Comparison of ENCODE assay signal across 1 cellular context in the genomic region with DNA sequence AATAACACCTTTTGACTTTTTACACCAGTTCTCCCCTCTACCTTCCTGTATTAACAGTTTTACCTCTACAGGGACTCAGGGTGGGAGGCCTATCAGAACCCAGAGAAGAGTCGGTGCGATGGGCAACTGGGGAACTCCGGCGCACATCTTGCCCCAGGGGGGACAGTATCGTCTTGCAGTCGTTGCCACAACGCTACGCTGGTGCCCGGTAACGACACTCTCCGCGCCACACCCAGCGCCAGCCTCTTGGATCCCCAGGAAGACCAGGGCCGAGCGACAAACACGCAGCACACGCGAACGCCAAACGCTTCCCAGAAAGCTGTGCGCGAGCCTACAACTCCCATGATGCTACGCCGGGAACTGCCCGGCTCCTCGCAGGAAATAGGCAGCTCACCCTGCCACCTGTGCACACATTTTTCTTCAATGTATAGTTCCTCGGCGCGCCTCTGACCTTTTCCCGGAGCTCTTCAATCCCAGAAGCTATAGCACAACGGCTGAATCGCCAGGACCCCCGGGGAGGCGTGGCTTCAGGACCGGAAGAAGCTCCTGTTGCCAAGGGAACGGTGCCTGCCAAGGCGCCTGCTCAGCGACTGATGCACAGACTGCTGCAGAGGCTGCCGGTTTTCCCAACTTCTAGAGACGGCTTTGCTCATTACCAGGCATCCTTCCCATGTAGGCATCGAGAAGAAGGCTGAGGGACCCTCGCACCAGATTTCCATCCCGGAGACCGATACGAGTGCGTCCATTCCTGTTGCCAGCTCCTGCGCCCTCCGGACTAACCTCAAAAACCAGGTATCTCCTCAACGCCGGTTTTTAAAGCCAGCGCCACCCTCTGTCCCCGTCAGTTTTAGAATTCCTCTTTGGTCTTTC.
TF ChIP-seq lines count a peak whose summit lies in the region.

A gene with protein sequence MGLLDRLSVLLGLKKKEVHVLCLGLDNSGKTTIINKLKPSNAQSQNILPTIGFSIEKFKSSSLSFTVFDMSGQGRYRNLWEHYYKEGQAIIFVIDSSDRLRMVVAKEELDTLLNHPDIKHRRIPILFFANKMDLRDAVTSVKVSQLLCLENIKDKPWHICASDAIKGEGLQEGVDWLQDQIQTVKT (plus strand): TSS at position 573 of the 870 bp plus-strand sequence. CDS start 3,350 bp downstream, outside the sequence.

TF ChIP-seq in HCT116, 20 proteins besides CTCF, POLR2A, EP300 and RAD21:
- TF ChIP-seq ZFX (IDR thresholded peaks at IDR 0.05) (peak; percentile 59), ELF1 (IDR thresholded peaks at IDR 0.05; ENCODE audit: borderline replicate concordance, low read depth) (peak; percentile 49; the same call in 1 of the 2 replicates), SIN3A (IDR thresholded peaks at IDR 0.05; ENCODE audit: low read depth) (no peak), POLR2AphosphoS5 (IDR thresholded peaks at IDR 0.05; ENCODE audit: low read depth, low read length) (peak; percentile 50; the same call in 1 of the 2 replicates), CEBPB (IDR thresholded peaks at IDR 0.05; ENCODE audit: low read depth) (no peak)
- TF ChIP-seq, protein P1, sequence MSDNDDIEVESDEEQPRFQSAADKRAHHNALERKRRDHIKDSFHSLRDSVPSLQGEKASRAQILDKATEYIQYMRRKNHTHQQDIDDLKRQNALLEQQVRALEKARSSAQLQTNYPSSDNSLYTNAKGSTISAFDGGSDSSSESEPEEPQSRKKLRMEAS (IDR thresholded peaks at IDR 0.05), result peak; percentile 45
